ENCODE assay signal across 8 cellular contexts in the genomic region with DNA sequence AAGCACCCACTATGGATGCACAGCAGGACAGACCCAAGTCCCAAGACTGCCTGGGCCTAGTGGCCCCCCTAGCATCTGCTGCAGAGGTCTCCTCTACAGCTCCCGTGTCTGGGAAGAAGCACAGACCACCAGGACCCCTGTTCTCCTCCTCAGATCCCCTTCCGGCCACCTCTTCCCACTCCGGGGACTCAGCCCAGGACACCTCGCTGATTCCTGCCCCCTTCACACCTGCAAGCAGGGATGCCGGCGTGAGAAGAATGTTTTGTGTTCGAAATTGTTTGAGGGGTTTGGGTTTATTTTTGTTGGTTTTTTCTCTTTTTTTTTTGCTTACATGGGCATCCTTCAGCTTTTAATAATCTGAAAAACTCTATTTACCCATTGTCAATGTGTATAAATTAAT.
DNase-seq lines count a peak whose midpoint lies in the region; ATAC-seq and TF ChIP-seq lines count a peak whose summit lies in the region.
"Not testable (repeated sequence)": the region's sequence is repeated elsewhere in the genome, so short reads cannot be mapped to it uniquely, and the experiment has no call there.

No MANE protein-coding gene starts in this region.

- not testable (repeated sequence) for H3K27me3 ChIP-seq in H9 (ENCODE audit: insufficient read depth, low read length); left lung; sigmoid colon

- no CpG with 5 or more reads among the region's 7 CpGs for WGBS in H9 (ENCODE audit: extremely low coverage, insufficient read length, low lambda C conversion rate)
- WGBS in sigmoid colon, 2 donors, result 97 to 98% methylated on average over 7 of the region's 7 CpGs

- TF ChIP-seq EP300 in sigmoid colon (IDR thresholded peaks at IDR 0.05), result not testable (repeated sequence)

- H3K36me3 Mint-ChIP-seq in H9 (ENCODE audit: insufficient read depth in 1 of 3, low read depth in 3 of 3) (peaks cover 40 to 44% (median 41%) of the 10 kb centered on the region in 3 experiments), brain (peaks cover 43% of the 10 kb centered on the region), nephron progenitor cell (ENCODE audit: low read depth) (peaks cover 55% of the 10 kb centered on the region)
- H3K36me3 Mint-ChIP-seq in activated CD8-positive, alpha-beta memory T cell treated with anti-CD3 and anti-CD28 coated beads, Interleukin-2, amount 10 ng/mL, durations not matched to agents 7 days and 5 days, result not testable (repeated sequence)

- H2BK120ac ChIP-seq in H9 (ENCODE audit: low read depth, low read length, poor library complexity, severe bottlenecking), result not testable (repeated sequence)

- not testable (repeated sequence) for H3K4me2 ChIP-seq in H9 (ENCODE audit: insufficient read depth, insufficient read length, low read length)

- H2BK5ac ChIP-seq in H9 (ENCODE audit: insufficient read length, low read length), result not testable (repeated sequence)

- not testable (repeated sequence) for TF ChIP-seq POLR2A in sigmoid colon (IDR thresholded peaks at IDR 0.05)

- H4K91ac ChIP-seq in H9 (ENCODE audit: insufficient read length, low read depth, low read length), result not testable (repeated sequence)

- H3K14ac ChIP-seq in H9 (ENCODE audit: insufficient read depth, low read length), result not testable (repeated sequence)

- H3K36me3 ChIP-seq in left lung, result peaks cover 0 to 50% of the 10 kb centered on the region in 2 donors
- not testable (repeated sequence) for H3K36me3 ChIP-seq in sigmoid colon

- H3K4me3 Mint-ChIP-seq in H9; activated CD8-positive, alpha-beta memory T cell treated with anti-CD3 and anti-CD28 coated beads, Interleukin-2, amount 10 ng/mL, durations not matched to agents 7 days and 5 days; brain; nephron progenitor cell: not testable (repeated sequence)

- not testable (repeated sequence) for H4K8ac ChIP-seq in H9 (replicated peaks; ENCODE audit: insufficient read length, low read depth, low read length)

- TF ChIP-seq CTCF in H9 (conservative IDR thresholded peaks at IDR 0.05); brain (conservative IDR thresholded peaks at IDR 0.05); left lung (IDR thresholded peaks at IDR 0.05); nephron progenitor cell (IDR thresholded peaks at IDR 0.05); sigmoid colon (IDR thresholded peaks at IDR 0.05): not testable (repeated sequence)

- not testable (repeated sequence) for H2AFZ ChIP-seq in H9 (ENCODE audit: low read length)

- H3K56ac ChIP-seq in H9 (ENCODE audit: insufficient read length, low read depth, low read length), result not testable (repeated sequence)

- not testable (repeated sequence) for H2BK12ac ChIP-seq in H9 (ENCODE audit: insufficient read length, low read depth, low read length)

- not testable (repeated sequence) for H3K18ac ChIP-seq in H9 (ENCODE audit: insufficient read length, low read depth, low read length)

- not testable (repeated sequence) for H3K4me3 ChIP-seq in left lung, sigmoid colon

- H3T11ph ChIP-seq in H9 (ENCODE audit: low read length), result not testable (repeated sequence)

- not testable (repeated sequence) for H3K9ac ChIP-seq in H9 (ENCODE audit: extremely low read depth, insufficient read length, low read length)

- H3K4ac ChIP-seq in H9 (ENCODE audit: low read depth, low read length), result not testable (repeated sequence)

- H3K9me3 ChIP-seq in H9 (ENCODE audit: control insufficient read depth, low read depth, low read length); left lung; sigmoid colon: not testable (repeated sequence)

- H3K9me3 Mint-ChIP-seq in H9, result peaks cover 7 to 27% of the 10 kb centered on the region in 2 experiments
- not testable (repeated sequence) for H3K9me3 Mint-ChIP-seq in activated CD8-positive, alpha-beta memory T cell treated with anti-CD3 and anti-CD28 coated beads, Interleukin-2, amount 10 ng/mL, durations not matched to agents 7 days and 5 days (ENCODE audit: low read depth); brain
- H3K9me3 Mint-ChIP-seq in nephron progenitor cell, result peaks cover 12% of the 10 kb centered on the region

- CTCF ChIA-PET in activated CD8-positive, alpha-beta memory T cell treated with anti-CD3 and anti-CD28 coated beads, Interleukin-2, amount 10 ng/mL, durations not matched to agents 7 days and 5 days (lab: Charles Lee), result not testable (repeated sequence)

- H3K4me1 Mint-ChIP-seq in H9 (peaks cover 35 to 39% of the 10 kb centered on the region in 2 experiments), brain (peaks cover 30% of the 10 kb centered on the region), nephron progenitor cell (peaks cover 33% of the 10 kb centered on the region)
- H3K4me1 Mint-ChIP-seq in activated CD8-positive, alpha-beta memory T cell treated with anti-CD3 and anti-CD28 coated beads, Interleukin-2, amount 10 ng/mL, durations not matched to agents 7 days and 5 days, result not testable (repeated sequence)

- not testable (repeated sequence) for H2AK5ac ChIP-seq in H9 (ENCODE audit: insufficient read length, low read length)

- not testable (repeated sequence) for H3K23me2 ChIP-seq in H9 (ENCODE audit: insufficient read length, low read depth, low read length, poor library complexity, severe bottlenecking)

- not testable (repeated sequence) for ATAC-seq in activated CD8-positive, alpha-beta memory T cell treated with anti-CD3 and anti-CD28 coated beads, Interleukin-2, amount 10 ng/mL, durations not matched to agents 7 days and 5 days; left lung

- intact Hi-C loops in head of caudate nucleus (cut with DNase I); left lung (cut with DNase I); sigmoid colon (cut with DNase I): not testable (repeated sequence)

- not testable (repeated sequence) for H3K27me3 Mint-ChIP-seq in H9 (ENCODE audit: low read depth); activated CD8-positive, alpha-beta memory T cell treated with anti-CD3 and anti-CD28 coated beads, Interleukin-2, amount 10 ng/mL, durations not matched to agents 7 days and 5 days; brain; nephron progenitor cell (ENCODE audit: low read depth, poor library complexity)

- H2BK20ac ChIP-seq in H9 (ENCODE audit: low read depth, low read length, poor library complexity, severe bottlenecking), result not testable (repeated sequence)

- not testable (repeated sequence) for H3K23ac ChIP-seq in H9 (ENCODE audit: insufficient read length, low read depth, low read length)

- DNase-seq in H9, nephron progenitor cell: not testable (repeated sequence)
- DNase-seq in activated CD8-positive, alpha-beta memory T cell treated with anti-CD3 and anti-CD28 coated beads, Interleukin-2, amount 10 ng/mL, durations not matched to agents 7 days and 5 days, result peak; percentile 57
- DNase-seq in head of caudate nucleus (peak in 24 of 42 donors; percentile 5 to 72 (median 35)), left lung (peak; percentile 37 to 84), sigmoid colon (peak; percentile 73), ureter (ENCODE audit: low spot score) (peak; percentile 73)

- H3K4me1 ChIP-seq in H9 (ENCODE audit: insufficient read depth, low read length); left lung; sigmoid colon: not testable (repeated sequence)

- H3K79me2 ChIP-seq in H9 (ENCODE audit: insufficient read depth, low read length), result not testable (repeated sequence)

- H4K5ac ChIP-seq in H9 (ENCODE audit: insufficient read length, low read depth, low read length), result not testable (repeated sequence)

- not testable (repeated sequence) for H4K20me1 ChIP-seq in H9 (ENCODE audit: control insufficient read depth, insufficient read depth, insufficient read length)

- H2BK15ac ChIP-seq in H9 (ENCODE audit: low read depth, low read length), result not testable (repeated sequence)

- not testable (repeated sequence) for H3K79me1 ChIP-seq in H9 (ENCODE audit: insufficient read depth, low read depth, low read length, poor library complexity, severe bottlenecking)

- not testable (repeated sequence) for H3K27ac ChIP-seq in H9 (ENCODE audit: insufficient read length, low read depth, low read length); left lung; sigmoid colon

- H3K27ac Mint-ChIP-seq in H9 (peak overlapping the region; percentile 54 to 84 (median 80); a peak in 4 of 7 replicates), brain (peak overlapping the region; percentile 22 to 79 (median 66)), nephron progenitor cell (peak overlapping the region; percentile 90)
- H3K27ac Mint-ChIP-seq in activated CD8-positive, alpha-beta memory T cell treated with anti-CD3 and anti-CD28 coated beads, Interleukin-2, amount 10 ng/mL, durations not matched to agents 7 days and 5 days, result not testable (repeated sequence)
